Comparison of ENCODE assay signal across 15 cellular contexts in genomic region chr19:13339869-13340268, GRCh38.
"Had no signal": no experiment of that assay in that cellular context is flagged by ENCODE, and none has a peak within 500 bp of the region (broad histone marks: within the 10 kb centered on the region; RNA-seq: fewer than 3 reads in every experiment).

No MANE protein-coding gene starts in this region.

- H3K9me3 Mint-ChIP-seq: activated T-helper 1 cell treated with anti-CD3 and anti-CD28 coated beads, Interleukin-12 subunit alpha, Interleukin-12 subunit beta, Interleukin-2, Interleukin-4 antibody, amounts not matched to agents 30 ng/mL and 10 ng/mL and 1 ng/mL, durations not matched to agents 14 hours and 24 hours and 36 hours; neural crest cell had no signal

- H3K4me1 Mint-ChIP-seq: activated naive CD8-positive, alpha-beta T cell treated with anti-CD3 and anti-CD28 coated beads for 36 hours; brain; immature natural killer cell; neural crest cell; stimulated activated naive CD8-positive, alpha-beta T cell treated with anti-CD3 and anti-CD28 coated beads, Interleukin-15, amount 100 ng/mL, for 72 hours had no signal

- ATAC-seq: esophagus mucosa; stimulated activated naive CD8-positive, alpha-beta T cell treated with anti-CD3 and anti-CD28 coated beads, Interleukin-15, amount 100 ng/mL, for 72 hours; upper lobe of right lung had no signal

- H3K4me3 Mint-ChIP-seq: activated naive CD8-positive, alpha-beta T cell treated with anti-CD3 and anti-CD28 coated beads for 36 hours; activated T-helper 1 cell treated with anti-CD3 and anti-CD28 coated beads, Interleukin-12 subunit alpha, Interleukin-12 subunit beta, Interleukin-2, Interleukin-4 antibody, amounts not matched to agents 30 ng/mL and 10 ng/mL and 1 ng/mL, durations not matched to agents 14 hours and 24 hours and 36 hours; brain; immature natural killer cell; neural crest cell; stimulated activated naive CD8-positive, alpha-beta T cell treated with anti-CD3 and anti-CD28 coated beads, Interleukin-15, amount 100 ng/mL, for 72 hours had no signal

- H3K27ac Mint-ChIP-seq: activated naive CD8-positive, alpha-beta T cell treated with anti-CD3 and anti-CD28 coated beads for 36 hours; activated T-helper 1 cell treated with anti-CD3 and anti-CD28 coated beads, Interleukin-12 subunit alpha, Interleukin-12 subunit beta, Interleukin-2, Interleukin-4 antibody, amounts not matched to agents 30 ng/mL and 10 ng/mL and 1 ng/mL, durations not matched to agents 14 hours and 24 hours and 36 hours; brain; immature natural killer cell; stimulated activated naive CD8-positive, alpha-beta T cell treated with anti-CD3 and anti-CD28 coated beads, Interleukin-15, amount 100 ng/mL, for 72 hours had no signal

- H3K27me3 ChIP-seq: sigmoid colon, testis, upper lobe of right lung had no signal

- H3K9me3 ChIP-seq: testis, upper lobe of right lung had no signal

- DNase-seq: activated CD4-positive, CD25-positive, alpha-beta regulatory T cell treated with anti-CD3 and anti-CD28 coated beads, Interleukin-2, amount 50 U/mL, for 72 hours; activated naive CD8-positive, alpha-beta T cell treated with anti-CD3 and anti-CD28 coated beads for 36 hours; immature natural killer cell; midbrain; sigmoid colon; spleen; stimulated activated CD4-positive, alpha-beta T cell treated with anti-CD3 and anti-CD28 coated beads, Interleukin-1b, Interleukin-23, amount 100 ng/mL, for 48 hours; stimulated activated naive CD8-positive, alpha-beta T cell treated with anti-CD3 and anti-CD28 coated beads, Interleukin-15, amount 100 ng/mL, for 72 hours; testis; upper lobe of right lung had no signal

- H3K4me1 ChIP-seq: sigmoid colon, spleen, testis, upper lobe of right lung had no signal

- H3K36me3 ChIP-seq: sigmoid colon, spleen, upper lobe of right lung had no signal

- H3K4me3 ChIP-seq: lung, sigmoid colon, spleen, testis, upper lobe of right lung had no signal

- H3K36me3 Mint-ChIP-seq: activated naive CD8-positive, alpha-beta T cell treated with anti-CD3 and anti-CD28 coated beads for 36 hours had no signal

- H3K27ac ChIP-seq: sigmoid colon, spleen, testis, upper lobe of right lung had no signal

- H3K27me3 Mint-ChIP-seq: brain had no signal
